In genomic region chr17:57442401-57442823, GRCh38 we compare ENCODE assay signal across 11 cellular contexts.
DNase-seq lines count a peak whose midpoint lies in the region; ATAC-seq and TF ChIP-seq lines count a peak whose summit lies in the region.
"Had no signal": no experiment of that assay in that cellular context is flagged by ENCODE, and none has a peak within 500 bp of the region (broad histone marks: within the 10 kb centered on the region; RNA-seq: fewer than 3 reads in every experiment).

No MANE protein-coding gene starts in this region.

- intact Hi-C loops in ascending aorta (cut with DNase I), result loop anchor here (10.0 kb wide), 1 partner anchor 392 kb away; no protein-coding TSS in a partner anchor
- intact Hi-C loops in vagina (cut with DNase I), result no loop called here
- intact Hi-C loops in PC-9 (cut with micrococcal nuclease; ENCODE audit: unreplicated experiment), result no loop called here

- peaks cover 3% of the 10 kb centered on the region for H3K27me3 Mint-ChIP-seq in HFFc6 (ENCODE audit: insufficient read depth)
- no peaks in the 10 kb centered on the region for H3K27me3 Mint-ChIP-seq in naive B cell

- H3K27me3 ChIP-seq in BLaER1 (no peaks in the 10 kb centered on the region), ascending aorta (no peaks in the 10 kb centered on the region), vagina (no peaks in the 10 kb centered on the region), PC-9 (ENCODE audit: insufficient read depth, low read depth) (peaks cover 29% of the 10 kb centered on the region; the same call in 1 of the 2 replicates)
- H3K27me3 ChIP-seq: right atrium auricular region had no signal

- CTCF ChIA-PET in PC-9 (lab: Charles Lee), result no interaction called here

- H3K27ac ChIP-seq in BLaER1, result peak overlapping the region; percentile 99
- peak overlapping the region; percentile 61 to 62 for H3K27ac ChIP-seq in ascending aorta
- H3K27ac ChIP-seq in vagina, result no peak overlapping the region
- H3K27ac ChIP-seq in PC-9, result no peak overlapping the region
- H3K27ac ChIP-seq: SK-N-MC had no signal

- H3K36me3 Mint-ChIP-seq in HFFc6 (ENCODE audit: low read depth), result no peaks in the 10 kb centered on the region; the same call in 1 of the 2 replicates
- peaks cover 0 to 3% of the 10 kb centered on the region in 2 donors for H3K36me3 Mint-ChIP-seq in naive B cell

- ATAC-seq in naive B cell (ENCODE audit: low read depth in 2 of 2), result no peak
- ATAC-seq in HG03025 (IDR thresholded peaks at IDR 0.05; ENCODE audit: low FRiP score, unreplicated experiment), result no peak

- DNase-seq in HFFc6, result no peak
- no peak for DNase-seq in ascending aorta (ENCODE audit: low spot score in 2 of 2)
- DNase-seq in naive B cell, result no peak
- no peak for DNase-seq in vagina (ENCODE audit: extremely low spot score in 2 of 2)
- DNase-seq in NCI-H345 treated with DMSO at 0.1 percent for 48 hours (lab: John Stamatoyannopoulos, UW; ENCODE audit: unreplicated experiment), result no peak
- no peak for DNase-seq in PC-9
- DNase-seq: endodermal cell had no signal

- no peaks in the 10 kb centered on the region for H3K9me2 ChIP-seq in PC-9 (ENCODE audit: insufficient read depth)

- H2AFZ ChIP-seq in PC-9, result no peak overlapping the region

- no peak for TF ChIP-seq POLR2A in vagina (IDR thresholded peaks at IDR 0.05)

- peak overlapping the region; percentile 70; the same call in 1 of the 2 replicates for H3K4me3 ChIP-seq in BLaER1
- H3K4me3 ChIP-seq in ascending aorta, result no peak overlapping the region
- no peak overlapping the region for H3K4me3 ChIP-seq in vagina
- no peak overlapping the region for H3K4me3 ChIP-seq in PC-9
- H3K4me3 ChIP-seq: right atrium auricular region, SK-N-MC had no signal

- H3K9me3 Mint-ChIP-seq in HFFc6 (no peaks in the 10 kb centered on the region), naive B cell (no peaks in the 10 kb centered on the region)
- H3K9me3 Mint-ChIP-seq: endodermal cell had no signal

- TF ChIP-seq CTCF in HFFc6 (IDR thresholded peaks at IDR 0.05) (no peak), ascending aorta (IDR thresholded peaks at IDR 0.05) (no peak), vagina (IDR thresholded peaks at IDR 0.05) (no peak), PC-9 (conservative IDR thresholded peaks at IDR 0.05) (no peak)

- H3K4me3 Mint-ChIP-seq in HFFc6 (no peak overlapping the region), naive B cell (peak overlapping the region in 7 of 8 donors; percentile 29 to 90 (median 57))
- H3K4me3 Mint-ChIP-seq: endodermal cell had no signal

- H3K9me3 ChIP-seq in BLaER1, result no peaks in the 10 kb centered on the region
- no peaks in the 10 kb centered on the region for H3K9me3 ChIP-seq in ascending aorta
- no peaks in the 10 kb centered on the region for H3K9me3 ChIP-seq in vagina
- H3K9me3 ChIP-seq in PC-9 (ENCODE audit: insufficient read depth, low read depth), result no peaks in the 10 kb centered on the region
- H3K9me3 ChIP-seq: right atrium auricular region had no signal

- H3K9ac ChIP-seq in BLaER1, result peak overlapping the region; percentile 95

- peaks cover 8% of the 10 kb centered on the region for H4K20me1 ChIP-seq in BLaER1
- H4K20me1 ChIP-seq in PC-9 (ENCODE audit: insufficient read depth), result no peaks in the 10 kb centered on the region

- no TSS peak for BruUV-seq in PC-9 (replicated peaks; lab: Mats Ljungman, UMichigan)

- H3K79me2 ChIP-seq in PC-9 (ENCODE audit: low read depth), result no peaks in the 10 kb centered on the region

- POLR2A ChIA-PET in PC-9 (lab: Charles Lee; ENCODE audit: unreplicated experiment), result no interaction called here

- H3K27ac Mint-ChIP-seq in HFFc6, result peak overlapping the region; percentile 43; the same call in 1 of the 2 replicates
- peak overlapping the region in 4 of 6 donors; percentile 54 to 91 (median 71) for H3K27ac Mint-ChIP-seq in naive B cell
- H3K27ac Mint-ChIP-seq: endodermal cell had no signal

- H3K4me2 ChIP-seq in BLaER1 (peak overlapping the region; percentile 84), PC-9 (no peak overlapping the region)

- H3F3A ChIP-seq in PC-9 (ENCODE audit: insufficient read depth, low read depth), result no peaks in the 10 kb centered on the region

- peaks cover 68% of the 10 kb centered on the region for H3K4me1 Mint-ChIP-seq in HFFc6 (ENCODE audit: low read depth)
- peaks cover 68 to 96% (median 94%) of the 10 kb centered on the region in 3 donors for H3K4me1 Mint-ChIP-seq in naive B cell

- H3K4me1 ChIP-seq in BLaER1 (peaks cover 100% of the 10 kb centered on the region), ascending aorta (peaks cover 7 to 40% of the 10 kb centered on the region in 2 donors), vagina (peaks cover 31% of the 10 kb centered on the region), PC-9 (replicated peaks; ENCODE audit: insufficient read depth) (no peaks in the 10 kb centered on the region; the same call in 1 of the 2 replicates)

- H3K36me3 ChIP-seq in BLaER1 (peaks cover 22% of the 10 kb centered on the region; the same call in 1 of the 2 replicates), ascending aorta (no peaks in the 10 kb centered on the region), vagina (no peaks in the 10 kb centered on the region), PC-9 (ENCODE audit: low read depth) (no peaks in the 10 kb centered on the region)
- H3K36me3 ChIP-seq: right atrium auricular region had no signal

Comparison
In these comparisons a context has a peak if more than half of its experiments do, and no peak if none do; other contexts are left out.
1. H3K27ac ChIP-seq: peak in BLaER1 (single experiment) and ascending aorta (2 of 2); none in vagina (single experiment) and PC-9 (single experiment).